ENCODE assay signal across 16 cellular contexts in genomic region chr4:335515-335914, GRCh38. TPM values are rescaled to one million over a fixed set of nuclear protein-coding genes. Genes with fewer than 3 reads are reported as not detected.
DNase-seq lines count a peak whose midpoint lies in the region; TF ChIP-seq lines count a peak whose summit lies in the region.
"Had no signal": no experiment of that assay in that cellular context is flagged by ENCODE, and none has a peak within 500 bp of the region (broad histone marks: within the 10 kb centered on the region; RNA-seq: fewer than 3 reads in every experiment).

No MANE protein-coding gene starts in this region.

- H3K4me1 ChIP-seq in OCI-LY1 (ENCODE audit: insufficient read depth, low read length, severe bottlenecking): peaks cover 19% of the 10 kb centered on the region

- no peaks in the 10 kb centered on the region for H3K9me2 ChIP-seq in OCI-LY1 (ENCODE audit: low read depth, low read length)

- H3K4me2 ChIP-seq in OCI-LY1 (ENCODE audit: low read length): peak overlapping the region; percentile 98; the same call in 1 of the 2 replicates

- H4K20me1 ChIP-seq in OCI-LY1 (ENCODE audit: insufficient read depth, low read length): no peaks in the 10 kb centered on the region

- peak overlapping the region; percentile 67 for H3K4me3 Mint-ChIP-seq in activated CD4-positive, alpha-beta T cell treated with anti-CD3 and anti-CD28 coated beads, Interleukin-2, amount 10 ng/mL, durations not matched to agents 7 days and 5 days

- H3K36me3 ChIP-seq in OCI-LY1 (ENCODE audit: insufficient read depth, low read length): peaks cover 25% of the 10 kb centered on the region

- no peaks in the 10 kb centered on the region for H3F3A ChIP-seq in OCI-LY1 (ENCODE audit: insufficient read depth, low read length)

- no peaks in the 10 kb centered on the region for H3K27me3 ChIP-seq in OCI-LY1 (ENCODE audit: insufficient read depth, low read length)
- H3K27me3 ChIP-seq: body of pancreas, tibial artery had no signal

- DNase-seq in activated CD4-positive, alpha-beta T cell treated with anti-CD3 and anti-CD28 coated beads, Interleukin-2, amount 10 ng/mL, durations not matched to agents 7 days and 5 days: no peak
- DNase-seq in activated CD4-positive, alpha-beta T cell treated with anti-CD3 and anti-CD28 coated beads, Interleukin-2, amount 50 U/mL, for 1 hour: no peak
- no peak for DNase-seq in coronary artery (ENCODE audit: low spot score)
- peak; percentile 1 for DNase-seq in pons (ENCODE audit: low spot score)
- no peak for DNase-seq in ureter (ENCODE audit: low spot score)
- no peak for DNase-seq in NCI-H1694 (lab: John Stamatoyannopoulos, UW)
- no peak for DNase-seq in dermis blood vessel endothelial cell
- DNase-seq: ACHN; activated CD8-positive, alpha-beta memory T cell treated with anti-CD3 and anti-CD28 coated beads, Interleukin-2, amount 50 U/mL, for 48 hours; NCI-H2029 treated with DMSO at 0.1 percent for 48 hours had no signal

- CTCF ChIA-PET in activated CD4-positive, alpha-beta T cell treated with anti-CD3 and anti-CD28 coated beads, Interleukin-2, amount 10 ng/mL, durations not matched to agents 7 days and 5 days (lab: Charles Lee): no interaction called here

- H3K4me3 ChIP-seq in OCI-LY1 (ENCODE audit: low read depth, low read length, poor library complexity, severe bottlenecking) (peak overlapping the region; percentile 98), coronary artery (peak overlapping the region; percentile 85)

- no peak overlapping the region for H2AFZ ChIP-seq in OCI-LY1 (ENCODE audit: low read length)

- peaks cover 37% of the 10 kb centered on the region for H3K9me3 Mint-ChIP-seq in activated CD4-positive, alpha-beta T cell treated with anti-CD3 and anti-CD28 coated beads, Interleukin-2, amount 10 ng/mL, durations not matched to agents 7 days and 5 days

- H3K27ac ChIP-seq in OCI-LY1 (ENCODE audit: low read depth, low read length, poor library complexity, severe bottlenecking) (peak overlapping the region; percentile 87), coronary artery (peak overlapping the region in 1 of 2 donors; percentile 99)
- H3K27ac ChIP-seq: HL-60 had no signal

- TF ChIP-seq CTCF in OCI-LY1 (IDR thresholded peaks at IDR 0.05; ENCODE audit: low read length): no peak
- TF ChIP-seq CTCF in coronary artery (IDR thresholded peaks at IDR 0.05): no peak

- POLR2A ChIA-PET in activated CD4-positive, alpha-beta T cell treated with anti-CD3 and anti-CD28 coated beads, Interleukin-2, amount 10 ng/mL, durations not matched to agents 7 days and 5 days (lab: Charles Lee): no interaction called here

- peak overlapping the region; percentile 2 for H3K27ac Mint-ChIP-seq in activated CD4-positive, alpha-beta T cell treated with anti-CD3 and anti-CD28 coated beads, Interleukin-2, amount 10 ng/mL, durations not matched to agents 7 days and 5 days

- 0 out of 2 replicates have a peak, but pooled peaks cover 5% of the 10 kb centered on the region for H3K9me3 ChIP-seq in OCI-LY1 (ENCODE audit: low read length)
- H3K9me3 ChIP-seq: body of pancreas, tibial artery had no signal

- H3K36me3 Mint-ChIP-seq in activated CD4-positive, alpha-beta T cell treated with anti-CD3 and anti-CD28 coated beads, Interleukin-2, amount 10 ng/mL, durations not matched to agents 7 days and 5 days (ENCODE audit: low read depth): peaks cover 39% of the 10 kb centered on the region

- peaks cover 26% of the 10 kb centered on the region for H3K79me2 ChIP-seq in OCI-LY1 (ENCODE audit: insufficient read depth, low read length)

- no peaks in the 10 kb centered on the region for H3K27me3 Mint-ChIP-seq in activated CD4-positive, alpha-beta T cell treated with anti-CD3 and anti-CD28 coated beads, Interleukin-2, amount 10 ng/mL, durations not matched to agents 7 days and 5 days

- H3K4me1 Mint-ChIP-seq in activated CD4-positive, alpha-beta T cell treated with anti-CD3 and anti-CD28 coated beads, Interleukin-2, amount 10 ng/mL, durations not matched to agents 7 days and 5 days: peaks cover 30% of the 10 kb centered on the region

- no peak overlapping the region; the same call in 1 of the 2 replicates for H3K9ac ChIP-seq in OCI-LY1 (ENCODE audit: low read length)

RNA-seq across cellular contexts. Expression of gene ZNF141, which starts 2.1 kb away (rescaled TPM):
- 10 to 100 TPM; 25.9 to 30.8 TPM for total RNA-seq in activated CD4-positive, alpha-beta T cell treated with anti-CD3 and anti-CD28 coated beads, Interleukin-2, amount 10 ng/mL, durations not matched to agents 7 days and 5 days
- total RNA-seq in ureter (38.7 TPM), dermis blood vessel endothelial cell (12.7 and 14.8 TPM in 2 replicates)

RNA-seq across cellular contexts. Expression of gene ZNF732, which starts 30.2 kb away (rescaled TPM):
- not detected for total RNA-seq in activated CD4-positive, alpha-beta T cell treated with anti-CD3 and anti-CD28 coated beads, Interleukin-2, amount 10 ng/mL, durations not matched to agents 7 days and 5 days
- total RNA-seq in ureter (0.44 TPM), dermis blood vessel endothelial cell (1.4 and 2.0 TPM in 2 replicates)
- total RNA-seq: body of pancreas, left lobe of liver, Right ventricle myocardium inferior had no signal
